22 cellular contexts compared by ENCODE assay signal in genomic region chr17:73318427-73318813, GRCh38. TPM values are rescaled to one million over a fixed set of nuclear protein-coding genes. Genes with fewer than 3 reads are reported as not detected.
DNase-seq lines count a peak whose midpoint lies in the region; ATAC-seq, FAIRE-seq and TF ChIP-seq lines count a peak whose summit lies in the region.
"Had no signal": no experiment of that assay in that cellular context is flagged by ENCODE, and none has a peak within 500 bp of the region (broad histone marks: within the 10 kb centered on the region; RNA-seq: fewer than 3 reads in every experiment).

No MANE protein-coding gene starts in this region.

- H3K9me3 ChIP-seq in K562 (replicated peaks; ENCODE audit: control insufficient read depth, insufficient read depth, low read depth, low read length) (no peaks in the 10 kb centered on the region), thymus (ENCODE audit: control insufficient read depth) (no peaks in the 10 kb centered on the region)

- H3K27me3 ChIP-seq in K562 (ENCODE audit: control insufficient read depth in 2 of 2, insufficient read depth in 2 of 2, low read length in 2 of 2): no peaks in the 10 kb centered on the region
- H3K27me3 ChIP-seq in thymus (ENCODE audit: control insufficient read depth, insufficient read depth): no peaks in the 10 kb centered on the region

- H2AFZ ChIP-seq in K562 (ENCODE audit: low read depth, low read length): 0 out of 2 replicates have a peak overlapping the region, but pooled peaks have one; percentile 9
- H2AFZ ChIP-seq: GM23338 had no signal

- TF ChIP-seq POLR2A in K562 (conservative IDR thresholded peaks at IDR 0.05) (no peak), erythroblast (IDR thresholded peaks at IDR 0.05; ENCODE audit: low read length) (no peak)

- H3K4me1 Mint-ChIP-seq in nephron: peaks cover 54% of the 10 kb centered on the region

- no peak for TF ChIP-seq CTCF in K562 (IDR thresholded peaks at IDR 0.05 in 2 of 3, conservative IDR thresholded peaks at IDR 0.05 in 1 of 3; ENCODE audit: insufficient read depth in 2 of 3, low read depth in 1 of 3, low read length in 3 of 3)
- TF ChIP-seq CTCF in nephron (IDR thresholded peaks at IDR 0.05; ENCODE audit: unreplicated experiment in 3 of 3): no peak
- TF ChIP-seq CTCF in GM10266 (IDR thresholded peaks at IDR 0.05; ENCODE audit: control insufficient read depth, insufficient read depth, low read depth, missing control alignments): no peak

- H3K27ac Mint-ChIP-seq in nephron: peak overlapping the region in 2 of 3 experiments; percentile 76 to 79
- H3K27ac Mint-ChIP-seq: GM23338 had no signal

- H3K9me1 ChIP-seq in K562 (ENCODE audit: control insufficient read depth, insufficient read depth, low read length): peaks cover 3% of the 10 kb centered on the region

- H4K20me1 ChIP-seq in K562 (replicated peaks; ENCODE audit: control insufficient read depth, insufficient read depth, low read length): no peaks in the 10 kb centered on the region

- H3K79me2 ChIP-seq in K562 (ENCODE audit: control insufficient read depth, insufficient read depth, low read length): no peaks in the 10 kb centered on the region

- peak overlapping the region in 1 of 3 experiments; percentile 23 for H3K4me3 Mint-ChIP-seq in nephron
- H3K4me3 Mint-ChIP-seq: CD4-positive, alpha-beta memory T cell; GM23338 had no signal

- CTCF ChIA-PET in K562 (lab: Yijun Ruan, JAX; ENCODE audit: low intra/inter-chr PET ratio): interaction anchor here (0.6 kb wide), 1 partner anchor 10 kb away, joined by 3 read pairs; no protein-coding TSS in a partner anchor

- no peak for TF ChIP-seq EP300 in K562 (IDR thresholded peaks at IDR 0.05; ENCODE audit: low read length)

- H3K27ac ChIP-seq in K562 (ENCODE audit: extremely low read depth, low read depth, low read length) (no peak overlapping the region), thymus (ENCODE audit: low read depth) (peak overlapping the region; percentile 64)

- intact Hi-C loops in K562 (cut with micrococcal nuclease): no loop called here

- H3K9ac ChIP-seq in K562 (ENCODE audit: insufficient read depth in 1 of 2, low read depth in 2 of 2, low read length in 2 of 2): peak overlapping the region in 1 of 2 experiments; percentile 36; a peak in 1 of 4 replicates

- in situ Hi-C loops in K562 (cut with MboI): no loop called here

- no TSS peak for BruUV-seq in K562 (replicated peaks; lab: Mats Ljungman, UMichigan)

- H3K4me1 ChIP-seq in K562 (replicated peaks in 1 of 2; ENCODE audit: control insufficient read depth in 2 of 2, insufficient read depth in 2 of 2, low read length in 2 of 2) (peaks cover 15 to 17% of the 10 kb centered on the region in 2 experiments), thymus (ENCODE audit: control insufficient read depth, insufficient read depth, low read length) (no peaks in the 10 kb centered on the region)

- no peak for DNase-seq in K562 (ENCODE audit: extremely low read depth in 1 of 4, low spot score in 3 of 4)
- DNase-seq in erythroblast (lab: John Stamatoyannopoulos, UW): peak; percentile 43 to 46
- no peak for DNase-seq in GM10266 (ENCODE audit: extremely low spot score)
- DNase-seq: 8988T; ACHN; C1 segment of cervical spinal cord; Calu3; CD4-positive, alpha-beta memory T cell; COR-L47; DMS53; GF-D8; HCEC 1CT had no signal

- ATAC-seq in K562: no peak
- ATAC-seq in GM18909 (IDR thresholded peaks at IDR 0.05; ENCODE audit: poor library complexity, unreplicated experiment): no peak
- ATAC-seq in GM21529 (IDR thresholded peaks at IDR 0.05; ENCODE audit: unreplicated experiment): no peak
- ATAC-seq in GM19023 (IDR thresholded peaks at IDR 0.05; ENCODE audit: unreplicated experiment): no peak
- ATAC-seq: A549, GM23338 had no signal

- peaks cover 5% of the 10 kb centered on the region for H3K27me3 Mint-ChIP-seq in nephron (ENCODE audit: low read depth)
- H3K27me3 Mint-ChIP-seq: CD4-positive, alpha-beta memory T cell had no signal

- POLR2A ChIA-PET in K562 (lab: Yijun Ruan, JAX): interaction anchor here (0.6 to 1.5 kb wide), 7 partner anchors 9 to 504 kb away, joined by 3 to 4 read pairs (median 3); no protein-coding TSS in a partner anchor

- H3K9me3 Mint-ChIP-seq in nephron: no peaks in the 10 kb centered on the region
- H3K9me3 Mint-ChIP-seq: GM23338 had no signal

- 66% methylated on average over 8 of the region's 8 CpGs for WGBS in K562 (ENCODE audit: insufficient coverage, low coverage, missing lambda C conversion rate)
- 98% methylated on average over 8 of the region's 8 CpGs for WGBS in thymus

- no peak for FAIRE-seq in K562 (lab: Jason Lieb, UNC)
- FAIRE-seq: A549, GM12892, H54 had no signal

- no peak for TF ChIP-seq RAD21 in K562 (CRISPR knock-in tag; conservative IDR thresholded peaks at IDR 0.05 in 1 of 2, IDR thresholded peaks at IDR 0.05 in 1 of 2)

- H3K4me3 ChIP-seq in K562 (no peak overlapping the region), thymus (ENCODE audit: low read length) (no peak overlapping the region)
- H3K4me3 ChIP-seq: A549, GM23338 had no signal

- peak overlapping the region; percentile 24; the same call in 1 of the 2 replicates for H3K4me2 ChIP-seq in K562 (ENCODE audit: insufficient read depth, low read length)
- H3K4me2 ChIP-seq: A549, GM23338 had no signal

- H3K36me3 Mint-ChIP-seq in nephron (ENCODE audit: low read depth): no peaks in the 10 kb centered on the region
- H3K36me3 Mint-ChIP-seq: CD4-positive, alpha-beta memory T cell had no signal

- no peaks in the 10 kb centered on the region for H3K36me3 ChIP-seq in K562 (ENCODE audit: control insufficient read depth, insufficient read depth, low read length)
- no peaks in the 10 kb centered on the region for H3K36me3 ChIP-seq in thymus (ENCODE audit: control insufficient read depth, insufficient read depth)

TF ChIP-seq in K562, 482 proteins besides CTCF, POLR2A, EP300 and RAD21 (continues in another document):
- TF ChIP-seq, protein P1, sequence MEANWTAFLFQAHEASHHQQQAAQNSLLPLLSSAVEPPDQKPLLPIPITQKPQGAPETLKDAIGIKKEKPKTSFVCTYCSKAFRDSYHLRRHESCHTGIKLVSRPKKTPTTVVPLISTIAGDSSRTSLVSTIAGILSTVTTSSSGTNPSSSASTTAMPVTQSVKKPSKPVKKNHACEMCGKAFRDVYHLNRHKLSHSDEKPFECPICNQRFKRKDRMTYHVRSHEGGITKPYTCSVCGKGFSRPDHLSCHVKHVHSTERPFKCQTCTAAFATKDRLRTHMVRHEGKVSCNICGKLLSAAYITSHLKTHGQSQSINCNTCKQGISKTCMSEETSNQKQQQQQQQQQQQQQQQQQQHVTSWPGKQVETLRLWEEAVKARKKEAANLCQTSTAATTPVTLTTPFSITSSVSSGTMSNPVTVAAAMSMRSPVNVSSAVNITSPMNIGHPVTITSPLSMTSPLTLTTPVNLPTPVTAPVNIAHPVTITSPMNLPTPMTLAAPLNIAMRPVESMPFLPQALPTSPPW (CRISPR knock-in tag; IDR thresholded peaks at IDR 0.05): 0 out of 2 replicates have a peak, but pooled peaks have one; percentile 6

RNA-seq across cellular contexts. Expression of gene CDC42EP4, which starts 6.6 kb away (rescaled TPM):
- total RNA-seq in K562 (2011; cell fraction: chromatin; rRNA removed; ENCODE audit: low replicate concordance): 19.6 and 53.2 TPM in 2 replicates
- total RNA-seq in K562 (2011; cell fraction: nucleolus; rRNA removed): 40.4 and 45.0 TPM in 2 replicates
- 28.5 and 29.0 TPM in 2 replicates for total RNA-seq in K562 (2011; cell fraction: nucleoplasm; rRNA removed)
- 16.1 and 19.9 TPM in 2 replicates for total RNA-seq in K562 (2014; rRNA removed)
- 7.4 and 8.0 TPM in 2 replicates for total RNA-seq in K562 (2014; rRNA removed; fragmentation: Illumina TruSeq; extraction: Trizol)
- 15.9 TPM in 2 replicates for total RNA-seq in K562 (2015; rRNA removed; fragmentation: Illumina TruSeq; extraction: Trizol)
- total RNA-seq in K562 (2021): 20.4 and 20.8 TPM in 2 replicates
- 8.8 and 12.3 TPM in 2 replicates for polyA plus RNA-seq in K562 (2011; rRNA removed)
- 9.2 and 35.2 TPM in 2 replicates for polyA plus RNA-seq in K562 (2011; cell fraction: cytosol; rRNA removed)
- polyA plus RNA-seq in K562 (2011; cell fraction: nucleus; rRNA removed): 9.0 and 12.0 TPM in 2 replicates
- 19.2 and 20.7 TPM in 2 replicates for polyA plus RNA-seq in K562 (2012)
- 10.2 and 15.3 TPM in 2 replicates for polyA plus RNA-seq in K562 (2014; fragmentation: Illumina TruSeq; extraction: Trizol)
- polyA plus RNA-seq in K562 (2014; fragmentation: Nextera tagmentation; extraction: Ambion mirVana): 1 to 10 TPM in 1 of 2 experiments, under 1 TPM in 1; 0.65 to 1.1 TPM
- 13.3 and 13.4 TPM in 2 replicates for polyA plus RNA-seq in K562 (2014; rRNA removed)
- polyA minus RNA-seq in K562 (2011; rRNA and poly(A)+ RNA removed): 7.4 and 13.8 TPM in 2 replicates
- 14.7 and 19.6 TPM in 2 replicates for polyA minus RNA-seq in K562 (2011; cell fraction: cytosol; rRNA and poly(A)+ RNA removed)
- 19.3 and 19.4 TPM in 2 replicates for polyA minus RNA-seq in K562 (2011; cell fraction: nucleus; rRNA and poly(A)+ RNA removed)
- polyA plus RNA-seq in thymus: 30.9 TPM

RNA-seq across cellular contexts. Expression of gene CPSF4L, which starts 56.7 kb away (rescaled TPM):
- total RNA-seq in K562 (2011; cell fraction: chromatin; rRNA removed; ENCODE audit: low replicate concordance): not detected in 2 replicates
- total RNA-seq in K562 (2011; cell fraction: nucleolus; rRNA removed): not detected in 2 replicates
- total RNA-seq in K562 (2011; cell fraction: nucleoplasm; rRNA removed): not detected in 2 replicates
- total RNA-seq in K562 (2014; rRNA removed) (not detected in 2 replicates), K562 (2014; rRNA removed; fragmentation: Illumina TruSeq; extraction: Trizol) (not detected in 2 replicates), K562 (2015; rRNA removed; fragmentation: Illumina TruSeq; extraction: Trizol) (not detected in 2 replicates), K562 (2021) (not detected in 2 replicates)
- polyA plus RNA-seq in K562 (2011; rRNA removed) (not detected in 2 replicates), K562 (2014; fragmentation: Illumina TruSeq; extraction: Trizol) (not detected in 2 replicates), K562 (2014; fragmentation: Nextera tagmentation; extraction: Ambion mirVana) (not detected), K562 (2014; rRNA removed) (not detected in 2 replicates), thymus (not detected)
- polyA plus RNA-seq in K562 (2011; cell fraction: cytosol; rRNA removed): not detected in 2 replicates
- 0.08 TPM in 1 of 2 replicates, not detected in the other for polyA plus RNA-seq in K562 (2011; cell fraction: nucleus; rRNA removed)
- not detected in 2 replicates for polyA plus RNA-seq in K562 (2012)
- not detected in 2 replicates for polyA minus RNA-seq in K562 (2011; rRNA and poly(A)+ RNA removed)
- not detected in 2 replicates for polyA minus RNA-seq in K562 (2011; cell fraction: cytosol; rRNA and poly(A)+ RNA removed)
- polyA minus RNA-seq in K562 (2011; cell fraction: nucleus; rRNA and poly(A)+ RNA removed): not detected in 2 replicates
- total RNA-seq: Calu3; CD4-positive, alpha-beta memory T cell; Daoy; GM23338 had no signal
- polyA plus RNA-seq: CD4-positive, alpha-beta memory T cell; GM23338 had no signal

Comparison
In these comparisons a context has a peak if more than half of its experiments do, and no peak if none do; other contexts are left out.
1. DNase-seq: peak in erythroblast (2 of 2); none in K562 (0 of 4) and GM10266 (single experiment).